In genomic region chr16:57485091-57485915, GRCh38 we compare ENCODE assay signal across 6 cellular contexts.
DNase-seq lines count a peak whose midpoint lies in the region; ATAC-seq and TF ChIP-seq lines count a peak whose summit lies in the region.

No MANE protein-coding gene starts in this region.

- no peak for TF ChIP-seq CTCF in HEK293 (tag by site-specific recombination; IDR thresholded peaks at IDR 0.05)
- TF ChIP-seq CTCF in cardiac fibroblast (IDR thresholded peaks at IDR 0.05; ENCODE audit: low read depth, low read length) = no peak

- H3K4me3 ChIP-seq in HEK293 (ENCODE audit: low read depth, low read length) (peak overlapping the region; percentile 65), cardiac fibroblast (replicated peaks in 1 of 2; ENCODE audit: low read depth in 2 of 2, low read length in 2 of 2) (peak overlapping the region; percentile 78 to 91), neuron (ENCODE audit: low read length) (peak overlapping the region; percentile 39)

- H3K4me1 ChIP-seq in HEK293 (ENCODE audit: control insufficient read depth, insufficient read depth, low read length) = no peaks in the 10 kb centered on the region
- H3K4me1 ChIP-seq in neuron (ENCODE audit: insufficient read depth, low read length) = peaks cover 12% of the 10 kb centered on the region

- H3K36me3 ChIP-seq in HEK293 (ENCODE audit: control insufficient read depth in 2 of 2, insufficient read depth in 1 of 2, low read length in 2 of 2) = no peaks in the 10 kb centered on the region
- no peaks in the 10 kb centered on the region for H3K36me3 ChIP-seq in neuron (ENCODE audit: insufficient read depth, low read length)

- no peak for DNase-seq in cardiac fibroblast (ENCODE audit: low read depth in 2 of 2)
- no peak for DNase-seq in NK-92 treated with Interleukin-12 subunit alpha and Interleukin-12 subunit beta, amount 100 ng/mL, for 24 hours (lab: John Stamatoyannopoulos, UW)
- DNase-seq in NCI-H1694 treated with DMSO at 0.1 percent for 48 hours (lab: John Stamatoyannopoulos, UW) = no peak

- H2AFZ ChIP-seq in neuron (ENCODE audit: low read depth, low read length) = no peak overlapping the region

- H3K27me3 ChIP-seq in neuron (ENCODE audit: insufficient read depth, low read length) = peaks cover 15% of the 10 kb centered on the region

- no peak for ATAC-seq in GM21528 (IDR thresholded peaks at IDR 0.05; ENCODE audit: low FRiP score, unreplicated experiment)

- POLR2A ChIA-PET in HEK293 (lab: Yijun Ruan, JAX) = interaction anchor here (1.6 kb wide), 1 partner anchor 23 kb away, joined by 6 read pairs; the partner anchor contains the start of gene POLR2C

- no peak overlapping the region for H3K27ac ChIP-seq in HEK293 (ENCODE audit: extremely low read depth, low read depth, low read length)

- CTCF ChIA-PET in HEK293 (lab: Yijun Ruan, JAX) = interaction anchor here (2.5 kb wide), 1 partner anchor 35 kb away, joined by 10 read pairs; no protein-coding TSS in a partner anchor

- H3K9me3 ChIP-seq in HEK293 (ENCODE audit: control insufficient read depth, insufficient read depth, low read depth, low read length) (no peaks in the 10 kb centered on the region), neuron (ENCODE audit: low read length) (peaks cover 3% of the 10 kb centered on the region)

TF ChIP-seq in HEK293, 187 proteins besides CTCF, POLR2A, EP300 and RAD21:
- TF ChIP-seq ZNF416 (tag by site-specific recombination; IDR thresholded peaks at IDR 0.05) (no peak), ZNF692 (tag by site-specific recombination; IDR thresholded peaks at IDR 0.05) (peak; percentile 75), KLF1 (tag by site-specific recombination; IDR thresholded peaks at IDR 0.05) (0 out of 2 replicates have a peak, but pooled peaks have one; percentile 45), PBX3 (CRISPR knock-in tag; IDR thresholded peaks at IDR 0.05) (no peak), SP3 (tag by site-specific recombination; IDR thresholded peaks at IDR 0.05) (0 out of 2 replicates have a peak, but pooled peaks have one; percentile 4), AEBP2 (tag by site-specific recombination; IDR thresholded peaks at IDR 0.05; ENCODE audit: borderline replicate concordance) (no peak), OVOL3 (tag by site-specific recombination; IDR thresholded peaks at IDR 0.05) (no peak), ZNF791 (tag by site-specific recombination; IDR thresholded peaks at IDR 0.05) (no peak), ZNF629 (tag by site-specific recombination; IDR thresholded peaks at IDR 0.05) (no peak), ZNF341 (tag by site-specific recombination; IDR thresholded peaks at IDR 0.05; ENCODE audit: low read depth) (peak; percentile 59), KLF17 (tag by site-specific recombination; IDR thresholded peaks at IDR 0.05) (0 out of 2 replicates have a peak, but pooled peaks have one; percentile 46), ZNF148 (tag by site-specific recombination; IDR thresholded peaks at IDR 0.05; ENCODE audit: borderline replicate concordance) (no peak), ZNF571 (tag by site-specific recombination; IDR thresholded peaks at IDR 0.05) (no peak)
